ENCODE assay signal across 14 cellular contexts in the genomic region with DNA sequence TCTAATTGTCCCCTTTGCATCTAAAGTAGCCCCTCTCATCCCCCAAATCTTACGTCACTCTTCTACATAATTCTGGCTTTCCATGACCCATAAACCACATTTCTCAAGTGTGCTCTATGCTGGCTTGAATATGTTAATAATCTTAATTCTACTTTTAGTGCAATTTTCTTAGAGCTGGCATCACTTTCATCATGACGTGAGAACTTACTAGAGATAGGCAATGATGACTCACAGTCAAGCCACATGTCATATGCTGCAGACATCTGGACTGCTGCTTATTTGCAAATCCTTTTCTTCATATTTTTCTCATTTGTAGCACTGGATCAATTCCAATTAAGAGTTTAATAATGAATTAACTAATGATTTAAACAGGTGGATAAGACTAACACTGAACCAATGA.
DNase-seq lines count a peak whose midpoint lies in the region; ATAC-seq and TF ChIP-seq lines count a peak whose summit lies in the region.
"Had no signal": no experiment of that assay in that cellular context is flagged by ENCODE, and none has a peak within 500 bp of the region (broad histone marks: within the 10 kb centered on the region; RNA-seq: fewer than 3 reads in every experiment).

No MANE protein-coding gene starts in this region.

- H3K27me3 ChIP-seq in heart left ventricle = no peaks in the 10 kb centered on the region
- H3K27me3 ChIP-seq in right cardiac atrium (ENCODE audit: control insufficient read depth, insufficient read depth) = no peaks in the 10 kb centered on the region
- H3K27me3 ChIP-seq: BLaER1 had no signal

- TF ChIP-seq CTCF in heart left ventricle (IDR thresholded peaks at IDR 0.05) (no peak), fibroblast of pulmonary artery (IDR thresholded peaks at IDR 0.05; ENCODE audit: low read length, missing control alignments) (no peak)

- DNase-seq in heart left ventricle (no peak), right cardiac atrium (no peak), RKO (ENCODE audit: low spot score) (peak; percentile 40), fibroblast of pulmonary artery (ENCODE audit: low read depth) (peak; percentile 50), superior temporal gyrus (ENCODE audit: extremely low spot score) (peak; percentile 42), activated gamma-delta T cell (lab: John Stamatoyannopoulos, UW) (no peak)
- no peak for DNase-seq in activated CD8-positive, alpha-beta memory T cell treated with anti-CD3 and anti-CD28 coated beads for 24 hours
- DNase-seq: activated CD8-positive, alpha-beta memory T cell treated with anti-CD3 and anti-CD28 coated beads, Interleukin-2, amount 10 ng/mL, durations not matched to agents 7 days and 5 days; NCI-H526; SIG-M5; stimulated activated CD4-positive, alpha-beta T cell treated with anti-CD3 and anti-CD28 coated beads, Interleukin-1b, Interleukin-23, amount 100 ng/mL, for 48 hours; stimulated activated CD8-positive, alpha-beta memory T cell treated with anti-CD3 and anti-CD28 coated beads, Interleukin-4, amount 100 ng/mL, for 48 hours had no signal

- H3K9me3 ChIP-seq in heart left ventricle = peaks cover 0 to 14% (median 0%) of the 10 kb centered on the region in 12 donors
- H3K9me3 ChIP-seq in right cardiac atrium (ENCODE audit: control insufficient read depth, low read length) = peaks cover 4% of the 10 kb centered on the region

- H3K4me1 ChIP-seq in heart left ventricle (no peaks in the 10 kb centered on the region), right cardiac atrium (ENCODE audit: control insufficient read depth, insufficient read depth, low read length) (no peaks in the 10 kb centered on the region)
- H3K4me1 ChIP-seq: BLaER1 had no signal

- peak in 3 of 4 donors; percentile 37 to 87 (median 63) for ATAC-seq in heart left ventricle
- ATAC-seq in right cardiac atrium = no peak
- ATAC-seq in GM18873 (IDR thresholded peaks at IDR 0.05; ENCODE audit: low FRiP score, unreplicated experiment) = no peak
- ATAC-seq: activated CD8-positive, alpha-beta memory T cell treated with anti-CD3 and anti-CD28 coated beads, Interleukin-2, amount 10 ng/mL, durations not matched to agents 7 days and 5 days had no signal

- no peak for TF ChIP-seq POLR2A in heart left ventricle (IDR thresholded peaks at IDR 0.05)

- H3K27ac ChIP-seq in heart left ventricle (peak overlapping the region in 1 of 12 donors; percentile 20), right cardiac atrium (ENCODE audit: low read length) (no peak overlapping the region)
- H3K27ac ChIP-seq: BLaER1 had no signal

- 16 to 25% (median 20%) methylated on average over 2 of the region's 2 CpGs for WGBS in heart left ventricle, 4 donors
- 16% methylated on average over 2 of the region's 2 CpGs for WGBS in right cardiac atrium

- intact Hi-C loops in heart left ventricle (cut with DNase I) (no loop called here), right cardiac atrium (cut with DNase I) (no loop called here)

- H3K4me3 ChIP-seq in heart left ventricle (no peak overlapping the region), right cardiac atrium (ENCODE audit: low read length) (no peak overlapping the region), fibroblast of pulmonary artery (replicated peaks; ENCODE audit: low read depth, low read length) (no peak overlapping the region)
- H3K4me3 ChIP-seq: BLaER1 had no signal

- no peaks in the 10 kb centered on the region for H3K36me3 ChIP-seq in heart left ventricle
- H3K36me3 ChIP-seq: BLaER1 had no signal

Comparison
In these comparisons a context has a peak if more than half of its experiments do, and no peak if none do; other contexts are left out.
1. ATAC-seq: peak in heart left ventricle (3 of 4); none in right cardiac atrium (0 of 2) and GM18873 (single experiment).
2. DNase-seq: peak in RKO (single experiment), fibroblast of pulmonary artery (single experiment) and superior temporal gyrus (single experiment); none in heart left ventricle (0 of 5), right cardiac atrium (0 of 3), activated gamma-delta T cell (single experiment) and activated CD8-positive, alpha-beta memory T cell treated with anti-CD3 and anti-CD28 coated beads for 24 hours (single experiment).